Comparison of ENCODE assay signal across 22 cellular contexts in the genomic region with DNA sequence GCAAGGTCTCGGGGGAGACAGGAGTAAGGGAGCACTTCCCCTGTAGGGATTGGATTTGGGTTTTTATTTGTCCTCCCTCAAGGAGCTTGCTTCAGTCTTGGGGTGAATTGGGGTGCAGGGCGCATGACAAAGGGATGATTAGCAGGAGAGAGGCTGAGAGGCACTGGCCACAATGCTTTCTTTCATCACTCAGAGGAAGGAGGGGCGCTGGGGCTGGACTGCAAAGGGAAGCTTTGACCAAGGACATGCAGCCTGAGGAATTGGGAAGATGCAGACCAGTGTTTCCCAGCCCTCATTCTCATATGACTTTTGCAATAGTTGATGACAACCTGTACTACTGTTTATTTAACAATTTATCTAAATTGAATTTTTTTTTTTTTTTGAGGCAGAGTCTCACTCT. TPM values are rescaled to one million over a fixed set of nuclear protein-coding genes. Genes with fewer than 3 reads are reported as not detected.
DNase-seq lines count a peak whose midpoint lies in the region; TF ChIP-seq lines count a peak whose summit lies in the region.
"Had no signal": no experiment of that assay in that cellular context is flagged by ENCODE, and none has a peak within 500 bp of the region (broad histone marks: within the 10 kb centered on the region; RNA-seq: fewer than 3 reads in every experiment).

No MANE protein-coding gene starts in this region.

- H3K4me3 Mint-ChIP-seq in osteocyte (ENCODE audit: unreplicated experiment), result no peak overlapping the region
- H3K4me3 Mint-ChIP-seq: H9, IgD-negative memory B cell had no signal

- no peak overlapping the region for H3K4me3 ChIP-seq in thyroid gland (replicated peaks in 1 of 3)
- H3K4me3 ChIP-seq: BLaER1 treated with 17β-estradiol and CSF1 and Interleukin-3, amounts not matched to agents 10 nM and 100 nM had no signal

- H3K27ac ChIP-seq in thyroid gland, result no peak overlapping the region
- H3K27ac ChIP-seq: BLaER1 treated with 17β-estradiol and CSF1 and Interleukin-3, amounts not matched to agents 10 nM and 100 nM; HL-60 had no signal

- no peaks in the 10 kb centered on the region for H3K36me3 ChIP-seq in thyroid gland
- H3K36me3 ChIP-seq: BLaER1 treated with 17β-estradiol and CSF1 and Interleukin-3, amounts not matched to agents 10 nM and 100 nM had no signal

- TF ChIP-seq CTCF in thyroid gland (IDR thresholded peaks at IDR 0.05), result no peak
- TF ChIP-seq CTCF in osteocyte (IDR thresholded peaks at IDR 0.05), result no peak

- no peak overlapping the region for H3K27ac Mint-ChIP-seq in osteocyte (ENCODE audit: unreplicated experiment)
- H3K27ac Mint-ChIP-seq: IgD-negative memory B cell had no signal

- H3K36me3 Mint-ChIP-seq in osteocyte (ENCODE audit: unreplicated experiment), result no peaks in the 10 kb centered on the region
- H3K36me3 Mint-ChIP-seq: IgD-negative memory B cell had no signal

- H3K27me3 ChIP-seq in thyroid gland, result no peaks in the 10 kb centered on the region
- H3K27me3 ChIP-seq: BLaER1 treated with 17β-estradiol and CSF1 and Interleukin-3, amounts not matched to agents 10 nM and 100 nM had no signal

- peaks cover 23% of the 10 kb centered on the region for H3K9me3 Mint-ChIP-seq in osteocyte (ENCODE audit: unreplicated experiment)
- H3K9me3 Mint-ChIP-seq: H9 had no signal

- TF ChIP-seq POLR2A in thyroid gland (IDR thresholded peaks at IDR 0.05), result no peak

- H3K9me3 ChIP-seq in thyroid gland, result no peaks in the 10 kb centered on the region

- WGBS in thyroid gland, 2 donors, result 57 to 73% methylated on average over 3 of the region's 3 CpGs

- in situ Hi-C loops in SK-MEL-5 (cut with HindIII; ENCODE audit: low pct_unique_long_range_greater_than_20kb, low sequenced_read_pairs), result no loop called here

- H3K27me3 Mint-ChIP-seq in osteocyte (ENCODE audit: unreplicated experiment), result no peaks in the 10 kb centered on the region

- DNase-seq in SK-MEL-5 (ENCODE audit: low read depth, low spot score) (peak; percentile 32), globus pallidus (ENCODE audit: low spot score) (peak; percentile 90), medulla oblongata (ENCODE audit: extremely low spot score) (peak; percentile 91), posterior vena cava (ENCODE audit: low spot score) (peak; percentile 26), SKM-1 (lab: John Stamatoyannopoulos, UW; ENCODE audit: unreplicated experiment) (no peak), thyroid gland (no peak), osteocyte (ENCODE audit: extremely low spot score, unreplicated experiment) (no peak)
- no peak for DNase-seq in stimulated activated CD4-positive, alpha-beta T cell treated with anti-CD3 and anti-CD28 coated beads, Interleukin-2, amount 100 ng/mL, for 48 hours
- DNase-seq: DND-41; GDM1; H9; NCI-H187; NCI-H446; NCI-H69; NK-92 treated with Interleukin-12 subunit alpha and Interleukin-12 subunit beta, amount 100 ng/mL, for 24 hours; SIG-M5 had no signal

- no peaks in the 10 kb centered on the region for H3K4me1 ChIP-seq in thyroid gland

- H3K4me1 Mint-ChIP-seq in osteocyte (ENCODE audit: unreplicated experiment), result no peaks in the 10 kb centered on the region
- H3K4me1 Mint-ChIP-seq: IgD-negative memory B cell had no signal

- intact Hi-C loops in posterior vena cava (cut with DNase I) (no loop called here), thyroid gland (cut with DNase I) (no loop called here)

RNA-seq across cellular contexts. Expression of a gene that starts 34.1 kb away (rescaled TPM):
- total RNA-seq in SK-MEL-5 (2014; rRNA removed; shearing (Covaris generic)), result not detected in 2 replicates
- polyA plus RNA-seq in SK-MEL-5 (2015; cell fraction: cytosol; rRNA removed), result not detected in 2 replicates
- not detected in 2 replicates for polyA plus RNA-seq in SK-MEL-5 (2015; cell fraction: nucleus; rRNA removed)
- total RNA-seq in posterior vena cava (10 to 100 TPM; 28.5 to 40.9 TPM), thyroid gland (10 to 100 TPM in 2 of 4 donors, 1 to 10 TPM in 2; 3.9 to 21.4 (median 14.3) TPM), osteocyte (not detected in 2 replicates)
- total RNA-seq: OCI-LY7 had no signal
- polyA plus RNA-seq: IgD-negative memory B cell had no signal

RNA-seq across cellular contexts. Expression of a gene that starts 35.7 kb away (rescaled TPM):
- total RNA-seq in SK-MEL-5 (2014; rRNA removed; shearing (Covaris generic)), result not detected in 2 replicates
- not detected in 2 replicates for polyA plus RNA-seq in SK-MEL-5 (2015; cell fraction: cytosol; rRNA removed)
- not detected in 2 replicates for polyA plus RNA-seq in SK-MEL-5 (2015; cell fraction: nucleus; rRNA removed)
- not detected for total RNA-seq in posterior vena cava
- not detected for total RNA-seq in thyroid gland
- total RNA-seq in osteocyte, result not detected in 2 replicates
- total RNA-seq: LHCN-M2, OCI-LY7, RPMI7951 had no signal
- polyA plus RNA-seq: IgD-negative memory B cell had no signal

Comparison
In these comparisons a context has a peak if more than half of its experiments do, and no peak if none do; other contexts are left out.
1. DNase-seq: peak in SK-MEL-5 (single experiment), globus pallidus (single experiment), medulla oblongata (single experiment) and posterior vena cava (single experiment); none in stimulated activated CD4-positive, alpha-beta T cell treated with anti-CD3 and anti-CD28 coated beads, Interleukin-2, amount 100 ng/mL, for 48 hours (0 of 2), SKM-1 (single experiment), thyroid gland (0 of 2) and osteocyte (single experiment).